ENCODE assay signal across 6 cellular contexts in genomic region chr7:135083005-135083404, GRCh38.
"Had no signal": no experiment of that assay in that cellular context is flagged by ENCODE, and none has a peak within 500 bp of the region (broad histone marks: within the 10 kb centered on the region; RNA-seq: fewer than 3 reads in every experiment).

No MANE protein-coding gene starts in this region.

- ATAC-seq: GM12878 had no signal

- FAIRE-seq: G401.6, GM12878, GM12892, GM18507 had no signal

- DNase-seq: GDM1, GF-D8 had no signal

- H3K4me3 ChIP-seq: GM12878 had no signal
